8 cellular contexts compared by ENCODE assay signal in the genomic region with DNA sequence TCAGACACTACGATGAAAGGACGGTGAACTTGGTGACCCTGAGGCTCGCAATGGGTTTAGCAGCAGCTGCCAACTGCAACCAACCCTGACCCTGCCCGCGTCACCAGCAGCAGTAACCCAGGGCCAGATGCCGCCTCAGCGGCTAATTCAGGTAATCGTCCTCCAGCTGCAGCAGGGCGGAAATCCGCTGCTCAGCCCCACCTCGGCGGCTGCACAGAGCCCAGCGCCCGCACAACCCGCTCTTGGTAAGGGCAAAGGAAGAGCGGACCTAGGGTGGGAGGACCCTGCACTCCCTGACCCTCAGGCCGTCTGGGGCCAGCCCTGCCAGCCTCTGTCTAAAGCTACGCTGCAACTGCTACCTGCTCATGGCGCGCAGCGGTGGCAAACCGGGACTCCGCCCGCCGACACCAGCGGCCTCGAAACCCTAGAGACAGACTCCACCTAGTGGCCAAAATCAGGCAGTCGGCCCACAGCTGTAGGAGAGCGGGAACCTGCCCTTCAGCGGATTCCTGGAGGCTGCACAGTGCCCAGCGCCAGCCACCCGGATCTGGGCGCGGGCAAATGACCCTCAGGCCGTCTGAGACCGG.
DNase-seq lines count a peak whose midpoint lies in the region; ATAC-seq, FAIRE-seq and TF ChIP-seq lines count a peak whose summit lies in the region.
"Not testable (repeated sequence)": the region's sequence is repeated elsewhere in the genome, so short reads cannot be mapped to it uniquely, and the experiment has no call there.

No MANE protein-coding gene starts in this region.

- WGBS in GM12878 (ENCODE audit: insufficient coverage, insufficient replicate concordance, low lambda C conversion rate, missing lambda C conversion rate): no CpG with 5 or more reads among the region's 36 CpGs
- WGBS in HepG2 (ENCODE audit: low lambda C conversion rate): 0% methylated on average over 8 of the region's 36 CpGs

- H3K9me3 ChIP-seq in CD4-positive, alpha-beta T cell (ENCODE audit: control insufficient read depth, low read length); GM12878 (replicated peaks; ENCODE audit: control insufficient read depth, insufficient read depth, low read length); HepG2 (ENCODE audit: low read length): not testable (repeated sequence)

- H3K36me3 Mint-ChIP-seq in CD4-positive, alpha-beta T cell (ENCODE audit: low read depth); T-helper 2 cell treated with Interferon-gamma antibody and Interleukin-4, amounts not matched to agents 5 μg/mL and 100 μg/mL, for 36 hours (ENCODE audit: low read depth); activated CD4-positive, alpha-beta memory T cell treated with anti-CD3 and anti-CD28 coated beads for 36 hours; activated T-cell treated with anti-CD3 and anti-CD28 coated beads, Interleukin-2, amount 50 U/mL, for 24 hours (ENCODE audit: low read depth); activated T-helper 2 cell treated with anti-CD3 and anti-CD28 coated beads, Interferon-gamma antibody, Interleukin-2, Interleukin-4, amounts not matched to agents 10 μg/mL and 5 μg/mL and 100 μg/mL, durations not matched to agents 14 hours and 24 hours and 36 hours (ENCODE audit: low read depth): not testable (repeated sequence)

- in situ Hi-C loops in GM12878 (cut with MboI); HepG2 (cut with HindIII; ENCODE audit: extremely low pct_ligation_motif_present, low pct_unique_long_range_greater_than_20kb): not testable (repeated sequence)

- not testable (repeated sequence) for H3K4me1 Mint-ChIP-seq in CD4-positive, alpha-beta T cell (ENCODE audit: low read depth); T-helper 2 cell treated with Interferon-gamma antibody and Interleukin-4, amounts not matched to agents 5 μg/mL and 100 μg/mL, for 36 hours (ENCODE audit: low read depth); activated CD4-positive, alpha-beta memory T cell treated with anti-CD3 and anti-CD28 coated beads for 36 hours (ENCODE audit: low read depth); activated T-cell treated with anti-CD3 and anti-CD28 coated beads, Interleukin-2, amount 50 U/mL, for 24 hours (ENCODE audit: low read depth); activated T-helper 2 cell treated with anti-CD3 and anti-CD28 coated beads, Interferon-gamma antibody, Interleukin-2, Interleukin-4, amounts not matched to agents 10 μg/mL and 5 μg/mL and 100 μg/mL, durations not matched to agents 14 hours and 24 hours and 36 hours (ENCODE audit: low read depth)

- POLR2A ChIA-PET in CD4-positive, alpha-beta T cell (lab: Charles Lee); activated CD4-positive, alpha-beta memory T cell treated with anti-CD3 and anti-CD28 coated beads for 36 hours (lab: Charles Lee); GM12878 (lab: Charles Lee); HepG2 (lab: Yijun Ruan, JAX): not testable (repeated sequence)

- CTCF ChIA-PET in CD4-positive, alpha-beta T cell (lab: Charles Lee); activated CD4-positive, alpha-beta memory T cell treated with anti-CD3 and anti-CD28 coated beads for 36 hours (lab: Charles Lee); GM12878 (lab: Yijun Ruan, JAX); HepG2 (lab: Yijun Ruan, JAX; ENCODE audit: low intra/inter-chr PET ratio, low total read pairs): not testable (repeated sequence)

- FAIRE-seq in GM12878 (lab: Jason Lieb, UNC): peak; percentile 82
- FAIRE-seq in HepG2 (lab: Jason Lieb, UNC): not testable (repeated sequence)

- H3K27ac Mint-ChIP-seq in CD4-positive, alpha-beta T cell; T-helper 2 cell treated with Interferon-gamma antibody and Interleukin-4, amounts not matched to agents 5 μg/mL and 100 μg/mL, for 36 hours; activated CD4-positive, alpha-beta memory T cell treated with anti-CD3 and anti-CD28 coated beads for 36 hours; activated T-cell treated with anti-CD3 and anti-CD28 coated beads, Interleukin-2, amount 50 U/mL, for 24 hours; activated T-helper 2 cell treated with anti-CD3 and anti-CD28 coated beads, Interferon-gamma antibody, Interleukin-2, Interleukin-4, amounts not matched to agents 10 μg/mL and 5 μg/mL and 100 μg/mL, durations not matched to agents 14 hours and 24 hours and 36 hours: not testable (repeated sequence)

- BruUV-seq in GM12878 (replicated peaks; lab: Mats Ljungman, UMichigan); HepG2 (replicated peaks; lab: Mats Ljungman, UMichigan): not testable (repeated sequence)

- intact Hi-C loops in CD4-positive, alpha-beta T cell (cut with DNase I, micrococcal nuclease); activated CD4-positive, alpha-beta memory T cell treated with anti-CD3 and anti-CD28 coated beads for 36 hours (cut with micrococcal nuclease); activated T-helper 2 cell treated with anti-CD3 and anti-CD28 coated beads, Interferon-gamma antibody, Interleukin-2, Interleukin-4, amounts not matched to agents 10 μg/mL and 5 μg/mL and 100 μg/mL, durations not matched to agents 14 hours and 24 hours and 36 hours (cut with micrococcal nuclease); GM12878 (cut with micrococcal nuclease; ENCODE audit: unreplicated experiment); HepG2 (cut with micrococcal nuclease; ENCODE audit: unreplicated experiment): not testable (repeated sequence)

- TF ChIP-seq RAD21 in GM12878 (IDR thresholded peaks at IDR 0.05; ENCODE audit: insufficient read depth, low read depth, low read length); HepG2 (CRISPR knock-in tag; IDR thresholded peaks at IDR 0.05): not testable (repeated sequence)

- not testable (repeated sequence) for H3K4me1 ChIP-seq in GM12878 (ENCODE audit: control insufficient read depth, insufficient read depth, low read length); HepG2 (ENCODE audit: insufficient read depth, low read length)

- not testable (repeated sequence) for H3K9me3 Mint-ChIP-seq in CD4-positive, alpha-beta T cell; T-helper 2 cell treated with Interferon-gamma antibody and Interleukin-4, amounts not matched to agents 5 μg/mL and 100 μg/mL, for 36 hours; activated CD4-positive, alpha-beta memory T cell treated with anti-CD3 and anti-CD28 coated beads for 36 hours; activated T-cell treated with anti-CD3 and anti-CD28 coated beads, Interleukin-2, amount 50 U/mL, for 24 hours; activated T-helper 2 cell treated with anti-CD3 and anti-CD28 coated beads, Interferon-gamma antibody, Interleukin-2, Interleukin-4, amounts not matched to agents 10 μg/mL and 5 μg/mL and 100 μg/mL, durations not matched to agents 14 hours and 24 hours and 36 hours

- not testable (repeated sequence) for H3K4me2 ChIP-seq in GM12878 (ENCODE audit: control insufficient read depth, insufficient read depth); HepG2 (ENCODE audit: low read depth, low read length)

- H2AFZ ChIP-seq in GM12878 (ENCODE audit: control insufficient read depth, low read depth, low read length); HepG2 (ENCODE audit: low read length): not testable (repeated sequence)

- H3K4me3 ChIP-seq in GM12878; HepG2 (replicated peaks in 1 of 3; ENCODE audit: insufficient read depth in 1 of 3, low read depth in 2 of 3, low read length in 3 of 3): not testable (repeated sequence)

- not testable (repeated sequence) for TF ChIP-seq EP300 in GM12878 (IDR thresholded peaks at IDR 0.05; ENCODE audit: borderline replicate concordance in 1 of 2, control insufficient read depth in 1 of 2, low read depth in 2 of 2, low read length in 2 of 2); HepG2 (IDR thresholded peaks at IDR 0.05; ENCODE audit: low read depth in 2 of 2, low read length in 2 of 2); HepG2 (CRISPR knock-in tag; IDR thresholded peaks at IDR 0.05; ENCODE audit: borderline replicate concordance)

- ATAC-seq in CD4-positive, alpha-beta T cell (ENCODE audit: poor library complexity): peak; percentile 59
- not testable (repeated sequence) for ATAC-seq in GM12878
- peak; percentile 56 for ATAC-seq in HepG2

- TF ChIP-seq POLR2A in GM12878 (IDR thresholded peaks at IDR 0.05; ENCODE audit: low read depth, low read length); HepG2 (IDR thresholded peaks at IDR 0.05; ENCODE audit: insufficient read depth in 1 of 2, low read depth in 2 of 2, low read length in 2 of 2): not testable (repeated sequence)

- H3K4me3 Mint-ChIP-seq in CD4-positive, alpha-beta T cell: peak overlapping the region; percentile 54
- not testable (repeated sequence) for H3K4me3 Mint-ChIP-seq in T-helper 2 cell treated with Interferon-gamma antibody and Interleukin-4, amounts not matched to agents 5 μg/mL and 100 μg/mL, for 36 hours; activated CD4-positive, alpha-beta memory T cell treated with anti-CD3 and anti-CD28 coated beads for 36 hours; activated T-cell treated with anti-CD3 and anti-CD28 coated beads, Interleukin-2, amount 50 U/mL, for 24 hours
- H3K4me3 Mint-ChIP-seq in activated T-helper 2 cell treated with anti-CD3 and anti-CD28 coated beads, Interferon-gamma antibody, Interleukin-2, Interleukin-4, amounts not matched to agents 10 μg/mL and 5 μg/mL and 100 μg/mL, durations not matched to agents 14 hours and 24 hours and 36 hours (ENCODE audit: low read depth): peak overlapping the region; percentile 21

- RAD21 ChIA-PET in GM12878 (lab: Charles Lee; ENCODE audit: unreplicated experiment): not testable (repeated sequence)

- H3K27ac ChIP-seq in CD4-positive, alpha-beta T cell (ENCODE audit: low read depth, low read length); GM12878 (ENCODE audit: control insufficient read depth, insufficient read depth); HepG2 (ENCODE audit: extremely low read length, insufficient read depth, low read length): not testable (repeated sequence)

- not testable (repeated sequence) for H3K79me2 ChIP-seq in GM12878 (ENCODE audit: control insufficient read depth, insufficient read depth, low read length); HepG2 (ENCODE audit: insufficient read depth, low read length)

- SMC1A ChIA-PET in GM12878 (lab: Charles Lee; ENCODE audit: uncharacterized antibody, unreplicated experiment): not testable (repeated sequence)

- H3K27me3 Mint-ChIP-seq in CD4-positive, alpha-beta T cell; T-helper 2 cell treated with Interferon-gamma antibody and Interleukin-4, amounts not matched to agents 5 μg/mL and 100 μg/mL, for 36 hours (ENCODE audit: low read depth); activated CD4-positive, alpha-beta memory T cell treated with anti-CD3 and anti-CD28 coated beads for 36 hours; activated T-cell treated with anti-CD3 and anti-CD28 coated beads, Interleukin-2, amount 50 U/mL, for 24 hours; activated T-helper 2 cell treated with anti-CD3 and anti-CD28 coated beads, Interferon-gamma antibody, Interleukin-2, Interleukin-4, amounts not matched to agents 10 μg/mL and 5 μg/mL and 100 μg/mL, durations not matched to agents 14 hours and 24 hours and 36 hours (ENCODE audit: low read depth): not testable (repeated sequence)

- TF ChIP-seq CTCF in CD4-positive, alpha-beta T cell (IDR thresholded peaks at IDR 0.05); GM12878 (IDR thresholded peaks at IDR 0.05 in 2 of 3, conservative IDR thresholded peaks at IDR 0.05 in 1 of 3; ENCODE audit: control insufficient read depth in 2 of 3, extremely low read depth in 1 of 3, insufficient read depth in 1 of 3, low read depth in 3 of 3, low read length in 3 of 3); HepG2 (CRISPR knock-in tag; IDR thresholded peaks at IDR 0.05): not testable (repeated sequence)

- H3K9ac ChIP-seq in GM12878 (ENCODE audit: control insufficient read depth, insufficient read depth, low read length); HepG2 (ENCODE audit: insufficient read depth, low read depth, low read length): not testable (repeated sequence)

- DNase-seq in CD4-positive, alpha-beta T cell: peak in 3 of 10 experiments; percentile 11 to 36 (median 35)
- DNase-seq in T-helper 2 cell treated with Interferon-gamma antibody and Interleukin-4, amounts not matched to agents 5 μg/mL and 100 μg/mL, for 36 hours (ENCODE audit: low spot score): peak; percentile 20
- DNase-seq in activated CD4-positive, alpha-beta memory T cell treated with anti-CD3 and anti-CD28 coated beads for 36 hours: peak; percentile 51
- peak; percentile 40 for DNase-seq in activated T-cell treated with anti-CD3 and anti-CD28 coated beads, Interleukin-2, amount 50 U/mL, for 24 hours
- peak; percentile 31 for DNase-seq in activated T-helper 2 cell treated with anti-CD3 and anti-CD28 coated beads, Interferon-gamma antibody, Interleukin-2, Interleukin-4, amounts not matched to agents 10 μg/mL and 5 μg/mL and 100 μg/mL, durations not matched to agents 14 hours and 24 hours and 36 hours (ENCODE audit: low spot score)
- not testable (repeated sequence) for DNase-seq in GM12878 (ENCODE audit: low read depth, low spot score); HepG2 (ENCODE audit: low spot score)
- DNase-seq in stimulated activated CD8-positive, alpha-beta memory T cell treated with anti-CD3 and anti-CD28 coated beads, Interleukin-4, amount 100 ng/mL, for 24 hours (ENCODE audit: low read depth): peak; percentile 3

- not testable (repeated sequence) for H3K27me3 ChIP-seq in CD4-positive, alpha-beta T cell (ENCODE audit: control insufficient read depth, insufficient read depth, low read length); GM12878 (replicated peaks in 1 of 2; ENCODE audit: control insufficient read depth in 2 of 2, insufficient read depth in 2 of 2, low read length in 1 of 2); HepG2 (ENCODE audit: control insufficient read depth in 1 of 2, insufficient read depth in 2 of 2, low read length in 2 of 2)

- not testable (repeated sequence) for H3K36me3 ChIP-seq in GM12878 (ENCODE audit: control insufficient read depth in 2 of 2, insufficient read depth in 2 of 2, low read length in 1 of 2); HepG2 (replicated peaks in 1 of 2; ENCODE audit: control insufficient read depth in 1 of 2, insufficient read depth in 2 of 2, low read length in 2 of 2)

- not testable (repeated sequence) for H4K20me1 ChIP-seq in GM12878 (ENCODE audit: control insufficient read depth, insufficient read depth); HepG2 (ENCODE audit: insufficient read depth, low read length)
